8 cellular contexts compared by ENCODE assay signal in the genomic region with DNA sequence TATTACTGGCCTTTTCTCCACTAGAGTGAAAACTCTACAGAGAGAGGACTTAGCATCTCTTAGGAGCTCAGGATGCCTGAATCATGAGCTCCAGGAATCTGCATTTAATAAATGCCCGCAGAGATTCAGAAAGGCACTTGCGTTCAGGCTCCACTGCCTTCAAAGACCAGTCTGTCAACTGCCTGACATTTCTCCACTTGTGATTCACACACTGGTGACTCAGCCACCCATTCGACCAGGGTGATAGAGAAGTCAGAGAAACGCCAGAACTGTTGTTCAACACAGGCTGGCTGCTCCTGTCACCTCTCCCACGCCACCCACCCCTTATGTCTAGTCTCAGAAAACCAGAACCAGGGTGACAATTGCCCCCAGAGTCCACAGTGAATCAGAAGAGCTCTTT.
DNase-seq lines count a peak whose midpoint lies in the region; ATAC-seq lines count a peak whose summit lies in the region.

No MANE protein-coding gene starts in this region.

- ATAC-seq in GM19351 (IDR thresholded peaks at IDR 0.05; ENCODE audit: unreplicated experiment) (peak; percentile 67), GM21515 (IDR thresholded peaks at IDR 0.05; ENCODE audit: unreplicated experiment) (no peak)

- peak; percentile 33 for DNase-seq in NCI-H226
- peak; percentile 88 for DNase-seq in activated naive CD4-positive, alpha-beta T cell treated with Interleukin-2 at 50 U/mL for 16 hours
- DNase-seq in kidney glomerular epithelial cell (lab: John Stamatoyannopoulos, UW) = peak; percentile 96
- DNase-seq in stimulated activated CD8-positive, alpha-beta memory T cell treated with anti-CD3 and anti-CD28 coated beads, Interleukin-7, amount 100 ng/mL, for 1 hour (ENCODE audit: low read depth in 2 of 2) = peak; percentile 37 to 46
- DNase-seq in central memory CD4-positive, alpha-beta T cell = no peak
- DNase-seq in iPS-NIHi11 (ENCODE audit: low spot score) = no peak

Comparison
In these comparisons a context has a peak if more than half of its experiments do, and no peak if none do; other contexts are left out.
1. DNase-seq: peak in NCI-H226 (single experiment), activated naive CD4-positive, alpha-beta T cell treated with Interleukin-2 at 50 U/mL for 16 hours (single experiment), kidney glomerular epithelial cell (single experiment) and stimulated activated CD8-positive, alpha-beta memory T cell treated with anti-CD3 and anti-CD28 coated beads, Interleukin-7, amount 100 ng/mL, for 1 hour (2 of 2); none in central memory CD4-positive, alpha-beta T cell (single experiment) and iPS-NIHi11 (single experiment).